Comparison of ENCODE assay signal across 17 cellular contexts in genomic region chr16:10896165-10896564, GRCh38. TPM values are rescaled to one million over a fixed set of nuclear protein-coding genes. Genes with fewer than 3 reads are reported as not detected.
DNase-seq lines count a peak whose midpoint lies in the region; ATAC-seq, FAIRE-seq and TF ChIP-seq lines count a peak whose summit lies in the region.
"Had no signal": no experiment of that assay in that cellular context is flagged by ENCODE, and none has a peak within 500 bp of the region (broad histone marks: within the 10 kb centered on the region; RNA-seq: fewer than 3 reads in every experiment).

No MANE protein-coding gene starts in this region.

- H3K79me2 ChIP-seq in SU-DHL-6 (ENCODE audit: insufficient read depth, low read length) = peaks cover 16% of the 10 kb centered on the region

- TF ChIP-seq CTCF in SU-DHL-6 (IDR thresholded peaks at IDR 0.05; ENCODE audit: insufficient read depth, low read length, poor library complexity, severe bottlenecking) = no peak

- peaks cover 5% of the 10 kb centered on the region for H3F3A ChIP-seq in SU-DHL-6 (ENCODE audit: insufficient read depth)

- ATAC-seq in HG02798 (IDR thresholded peaks at IDR 0.05; ENCODE audit: poor library complexity, unreplicated experiment) (peak; percentile 40), GM21360 (IDR thresholded peaks at IDR 0.05; ENCODE audit: unreplicated experiment) (no peak)
- no peak for ATAC-seq in activated CD4-positive, CD25-positive, alpha-beta regulatory T cell treated with anti-CD3 and anti-CD28 coated beads, Interleukin-2, amount 50 U/mL, for 24 hours
- ATAC-seq: CD8-positive, alpha-beta T cell; HCT116 had no signal

- H3K9me3 ChIP-seq in SU-DHL-6 (ENCODE audit: insufficient read depth, low read length) = no peaks in the 10 kb centered on the region
- H3K9me3 ChIP-seq: SJSA1 had no signal

- no peak overlapping the region for H3K4me3 ChIP-seq in SU-DHL-6 (ENCODE audit: insufficient read depth, low read length, poor library complexity, severe bottlenecking)
- H3K4me3 ChIP-seq: GM23248, PC-9, SJSA1 had no signal

- H2AFZ ChIP-seq in SU-DHL-6 (ENCODE audit: low read depth, low read length, severe bottlenecking) = no peak overlapping the region
- H2AFZ ChIP-seq: GM23248, PC-9 had no signal

- peak overlapping the region; percentile 50 for H3K27ac ChIP-seq in SU-DHL-6 (ENCODE audit: low read depth, low read length)
- H3K27ac ChIP-seq: GM23248, PC-9, SJSA1 had no signal

- H3K27me3 ChIP-seq in SU-DHL-6 (ENCODE audit: low read length) = no peaks in the 10 kb centered on the region

- no peak overlapping the region for H3K4me2 ChIP-seq in SU-DHL-6 (ENCODE audit: low read depth, low read length, poor library complexity, severe bottlenecking)
- H3K4me2 ChIP-seq: PC-9 had no signal

- no peak for TF ChIP-seq POLR2A in GM12892 (IDR thresholded peaks at IDR 0.05; ENCODE audit: low read depth, low read length)

- peak; percentile 21 for FAIRE-seq in GM12892 (lab: Jason Lieb, UNC)

- no peaks in the 10 kb centered on the region for H3K9me2 ChIP-seq in SU-DHL-6 (replicated peaks; ENCODE audit: insufficient read depth, low read length)

- H3K9ac ChIP-seq in SU-DHL-6 (ENCODE audit: low read length) = no peak overlapping the region
- H3K9ac ChIP-seq: GM23248 had no signal

- H3K36me3 ChIP-seq in SU-DHL-6 (ENCODE audit: low read length) = peaks cover 2% of the 10 kb centered on the region; the same call in 1 of the 2 replicates
- H3K36me3 ChIP-seq: SJSA1 had no signal

- H4K20me1 ChIP-seq in SU-DHL-6 (ENCODE audit: low read depth, low read length) = no peaks in the 10 kb centered on the region

- DNase-seq in GM12892 (ENCODE audit: insufficient read length) = no peak
- DNase-seq in NCI-H1092 (lab: John Stamatoyannopoulos, UW) = no peak
- no peak for DNase-seq in NCI-H2081 treated with DMSO at 0.1 percent for 48 hours (lab: John Stamatoyannopoulos, UW)
- DNase-seq: CD8-positive, alpha-beta T cell; GM23248; NCI-H1417 treated with DMSO at 0.1 percent for 48 hours; NCI-H1930; NCI-H2171; NCI-H748 treated with DMSO at 0.1 percent for 48 hours; PC-9; SW 1271 had no signal

RNA-seq across cellular contexts. Expression of gene CIITA, which starts 19.2 kb away (rescaled TPM):
- polyA plus RNA-seq in GM12892 (2012; ENCODE audit: missing spikeins) = 89.5 TPM

RNA-seq across cellular contexts. Expression of gene DEXI, which starts 46.1 kb away (rescaled TPM):
- 8.4 TPM for polyA plus RNA-seq in GM12892 (2012; ENCODE audit: missing spikeins)

RNA-seq across cellular contexts. Expression of gene CLEC16A, which starts 48.2 kb away (rescaled TPM):
- polyA plus RNA-seq in GM12892 (2012; ENCODE audit: missing spikeins) = 15.4 TPM
